ENCODE assay signal across 24 cellular contexts in the genomic region with DNA sequence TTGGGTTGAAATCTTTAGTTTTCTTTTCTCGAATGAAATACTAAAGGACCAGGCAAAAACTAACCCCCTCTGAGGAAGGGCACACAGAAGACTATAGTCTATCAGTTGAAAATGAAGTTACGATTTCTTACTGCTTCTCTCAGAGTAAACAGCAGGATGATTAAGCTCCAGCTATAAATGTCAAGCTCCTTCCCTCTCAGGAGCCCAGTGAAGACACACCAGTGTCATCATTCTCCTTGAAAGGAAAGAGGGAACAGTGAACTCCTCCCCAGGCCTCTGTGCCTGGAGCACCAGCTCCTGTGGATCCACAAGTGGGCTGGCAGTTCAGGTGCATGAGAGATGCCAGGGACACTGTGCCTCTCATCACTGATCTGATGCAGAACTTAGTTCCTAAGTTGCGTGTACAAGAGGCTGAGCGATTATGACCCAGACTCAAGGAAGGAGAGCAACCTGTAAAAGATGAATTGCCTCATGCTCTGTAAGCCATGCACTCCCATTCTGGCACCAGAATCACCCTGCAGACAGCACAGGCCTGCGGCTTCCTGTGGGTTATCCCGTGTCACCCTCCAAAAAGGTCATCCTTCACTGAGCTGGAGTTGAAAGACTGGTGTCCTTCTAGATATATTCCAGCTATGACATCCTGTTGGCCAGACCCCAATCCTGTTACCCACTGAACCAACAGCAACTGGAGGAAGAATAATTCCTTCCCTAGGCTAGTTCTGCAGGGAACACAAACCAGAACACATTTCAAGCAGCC.
"Had no signal": no experiment of that assay in that cellular context is flagged by ENCODE, and none has a peak within 500 bp of the region (broad histone marks: within the 10 kb centered on the region; RNA-seq: fewer than 3 reads in every experiment).

No MANE protein-coding gene starts in this region.

- H3K27ac ChIP-seq: adrenal gland, esophagus muscularis mucosa, neural progenitor cell, psoas muscle, right lobe of liver, transverse colon, vagina, WERI-Rb-1 had no signal

- DNase-seq: activated CD4-positive, alpha-beta T cell treated with anti-CD3 and anti-CD28 coated beads for 1 hour; activated CD8-positive, alpha-beta memory T cell treated with anti-CD3 and anti-CD28 coated beads for 24 hours; activated CD8-positive, alpha-beta memory T cell treated with anti-CD3 and anti-CD28 coated beads, Interleukin-2, amount 50 U/mL, for 48 hours; activated gamma-delta T cell; activated T-cell treated with anti-CD3 and anti-CD28 coated beads, Interleukin-2, amount 50 U/mL, for 72 hours; adrenal gland; effector CD8-positive, alpha-beta T cell; glutamatergic neuron; midbrain; psoas muscle; right lobe of liver; small intestine; stimulated activated CD4-positive, alpha-beta T cell treated with anti-CD3 and anti-CD28 coated beads, Interleukin-15, amount 100 ng/mL, for 24 hours; stimulated activated CD4-positive, alpha-beta T cell treated with anti-CD3 and anti-CD28 coated beads, Interleukin-2, amount 100 ng/mL, for 48 hours; SW 1271; T-helper 2 cell; transverse colon; WERI-Rb-1 had no signal

- ATAC-seq: activated T-cell treated with anti-CD3 and anti-CD28 coated beads, Interleukin-2, amount 50 U/mL, for 72 hours; psoas muscle; right lobe of liver had no signal

- H3K9me3 ChIP-seq: adrenal gland, esophagus muscularis mucosa, psoas muscle, right lobe of liver, transverse colon, vagina had no signal

- H3K9ac ChIP-seq: neural progenitor cell had no signal

- FAIRE-seq: bronchial epithelial cell, endothelial cell of umbilical vein, small intestine had no signal

- H3K27me3 ChIP-seq: adrenal gland, esophagus muscularis mucosa, neural progenitor cell, right lobe of liver, transverse colon, vagina had no signal

- H3K4me1 ChIP-seq: adrenal gland, esophagus muscularis mucosa, neural progenitor cell, psoas muscle, right lobe of liver, transverse colon, vagina had no signal

- H3K4me2 ChIP-seq: neural progenitor cell had no signal

- H3K36me3 ChIP-seq: adrenal gland, esophagus muscularis mucosa, neural progenitor cell, transverse colon, vagina, WERI-Rb-1 had no signal

- H3K4me3 ChIP-seq: adrenal gland, esophagus muscularis mucosa, lung, neural progenitor cell, psoas muscle, right lobe of liver, transverse colon, vagina had no signal
